Comparison of ENCODE assay signal across 1 cellular context in genomic region chr15:81152339-81152738, GRCh38.
TF ChIP-seq lines count a peak whose summit lies in the region.

No MANE protein-coding gene starts in this region.

TF ChIP-seq in HepG2, 621 proteins besides CTCF, POLR2A, EP300 and RAD21:
- TF ChIP-seq HOXA7 (CRISPR knock-in tag; IDR thresholded peaks at IDR 0.05) (no peak), TBP (CRISPR knock-in tag; IDR thresholded peaks at IDR 0.05) (no peak), HHEX (CRISPR knock-in tag; IDR thresholded peaks at IDR 0.05) (no peak), POLR2AphosphoS5 (IDR thresholded peaks at IDR 0.05; ENCODE audit: low read depth, low read length) (no peak), SOX5 (CRISPR knock-in tag; IDR thresholded peaks at IDR 0.05; ENCODE audit: borderline replicate concordance) (no peak), TAF15 (IDR thresholded peaks at IDR 0.05; ENCODE audit: low read depth, low read length, poor library complexity, severe bottlenecking) (no peak)
